ENCODE assay signal across 8 cellular contexts in the genomic region with DNA sequence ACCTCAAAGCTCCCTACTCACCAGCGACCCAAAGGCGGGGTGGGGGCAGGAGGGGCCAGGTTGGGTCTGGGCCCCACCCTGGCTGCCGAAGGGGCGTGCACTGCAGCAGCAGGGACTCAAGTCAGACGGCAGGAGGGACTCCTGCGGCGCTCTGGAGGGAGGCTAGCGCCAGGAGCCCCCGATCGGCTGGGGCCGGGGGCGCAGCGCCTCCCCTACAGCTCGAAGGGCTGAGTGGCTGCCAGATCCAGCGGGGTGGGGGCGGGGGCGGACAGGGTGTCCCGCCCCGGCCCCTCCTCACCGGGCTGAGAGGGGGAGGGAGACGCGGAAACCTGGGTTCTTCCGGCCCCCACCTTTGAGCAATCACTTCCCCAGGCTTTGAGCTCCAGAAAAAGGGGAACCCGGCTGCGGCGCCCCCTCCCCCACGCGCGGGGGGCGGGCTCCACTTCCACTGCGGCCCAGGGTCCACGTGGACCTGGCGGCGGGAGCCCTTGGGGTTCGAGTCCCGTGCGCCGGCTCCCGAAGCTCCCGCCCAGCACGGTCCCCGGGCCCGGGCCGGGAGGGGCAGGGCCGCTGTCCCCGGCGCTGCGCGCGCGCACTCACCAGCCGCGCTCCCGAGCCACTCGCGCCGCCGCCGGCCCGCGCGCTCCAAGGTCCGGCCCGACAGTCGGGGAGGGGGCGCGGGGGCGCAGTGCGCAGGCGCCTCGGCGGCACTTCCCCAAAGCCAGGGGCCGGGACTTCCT. TPM values are rescaled to one million over a fixed set of nuclear protein-coding genes. Genes with fewer than 3 reads are reported as not detected.
A peak's percentile ranks its signal among the peaks of the same experiment; 100 is the strongest.
DNase-seq lines count a peak whose midpoint lies in the region; ATAC-seq and TF ChIP-seq lines count a peak whose summit lies in the region.

A gene with protein sequence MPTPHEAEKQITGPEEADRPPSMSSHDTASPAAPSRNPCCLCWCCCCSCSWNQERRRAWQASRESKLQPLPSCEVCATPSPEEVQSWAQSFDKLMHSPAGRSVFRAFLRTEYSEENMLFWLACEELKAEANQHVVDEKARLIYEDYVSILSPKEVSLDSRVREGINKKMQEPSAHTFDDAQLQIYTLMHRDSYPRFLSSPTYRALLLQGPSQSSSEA (minus strand): TSS at position 246 of the 740 bp plus-strand sequence. CDS start 2,632 bp downstream, outside the sequence.

- peaks cover 28% of the 10 kb centered on the region for H3K27me3 Mint-ChIP-seq in nephron (ENCODE audit: low read depth)

- peak within 1 kb of the TSS; percentile 2 to 33 for H3K27ac ChIP-seq in thoracic aorta

- TF ChIP-seq CTCF in AG10803 (conservative IDR thresholded peaks at IDR 0.05; ENCODE audit: low read length) (no peak), nephron (IDR thresholded peaks at IDR 0.05; ENCODE audit: unreplicated experiment in 3 of 3) (no peak), thoracic aorta (IDR thresholded peaks at IDR 0.05) (no peak)

- no peaks in the 10 kb centered on the region for H3K9me3 ChIP-seq in thoracic aorta

- peak; percentile 64 for DNase-seq in AG10803 (ENCODE audit: low read depth)
- peak; percentile 89 for DNase-seq in activated effector memory CD4-positive, alpha-beta T cell treated with anti-CD3 and anti-CD28 coated beads, Interleukin-2, amount 50 U/mL, for 16 hours
- peak; percentile 18 for DNase-seq in fibroblast of the conjunctiva (ENCODE audit: low read depth)
- DNase-seq in thoracic aorta (ENCODE audit: low spot score): no peak

- peak within 1 kb of the TSS; percentile 13 to 49 (median 27) for H3K27ac Mint-ChIP-seq in nephron

- H3K9me3 Mint-ChIP-seq in nephron: no peaks in the 10 kb centered on the region

- H3K4me3 Mint-ChIP-seq in nephron: peak within 1 kb of the TSS; percentile 79 to 90 (median 85)

- H3K4me1 Mint-ChIP-seq in nephron: peaks cover 10% of the 10 kb centered on the region

- H3K4me3 ChIP-seq in AG10803 (ENCODE audit: low read length) (peak within 1 kb of the TSS; percentile 71), thoracic aorta (peak within 1 kb of the TSS; percentile 83)

- TF ChIP-seq POLR2A in Raji (IDR thresholded peaks at IDR 0.05; ENCODE audit: insufficient read depth, low read depth, low read length): peak; percentile 56

- H3K4me1 ChIP-seq in thoracic aorta (ENCODE audit: control insufficient read depth in 1 of 2, low read depth in 2 of 2): peaks cover 20 to 38% of the 10 kb centered on the region in 2 donors

- H3K27me3 ChIP-seq in thoracic aorta (replicated peaks; ENCODE audit: insufficient read depth): no peaks in the 10 kb centered on the region

- peak; percentile 36 for ATAC-seq in GM18907 (IDR thresholded peaks at IDR 0.05; ENCODE audit: unreplicated experiment)
- peak; percentile 35 for ATAC-seq in HG03565 (IDR thresholded peaks at IDR 0.05; ENCODE audit: unreplicated experiment)
- ATAC-seq in thoracic aorta (ENCODE audit: insufficient number of reproducible peaks, low FRiP score, low read depth): peak; percentile 14

- H3K36me3 ChIP-seq in thoracic aorta: no peaks in the 10 kb centered on the region

- H3K36me3 Mint-ChIP-seq in nephron (ENCODE audit: low read depth): no peaks in the 10 kb centered on the region

RNA-seq across cellular contexts. Expression of the gene that starts here (rescaled TPM):
- total RNA-seq in thoracic aorta: 10 to 100 TPM; 20.6 to 41.2 TPM
